1 cellular context compared by ENCODE assay signal in genomic region chr17:81912441-81913309, GRCh38.
TF ChIP-seq lines count a peak whose summit lies in the region.

No MANE protein-coding gene starts in this region.

TF ChIP-seq in HEK293T, 16 proteins besides CTCF, POLR2A, EP300 and RAD21 (continued from another document):
- TF ChIP-seq PKNOX1 (IDR thresholded peaks at IDR 0.05) (no peak), ELF4 (IDR thresholded peaks at IDR 0.05) (no peak), LEF1 (IDR thresholded peaks at IDR 0.05; ENCODE audit: borderline replicate concordance) (no peak), HDGF (IDR thresholded peaks at IDR 0.05; ENCODE audit: borderline replicate concordance) (no peak), FOXA1 (IDR thresholded peaks at IDR 0.05) (no peak), SP1 (IDR thresholded peaks at IDR 0.05) (no peak), SUZ12 (IDR thresholded peaks at IDR 0.05) (no peak), L3MBTL2 (conservative IDR thresholded peaks at IDR 0.05) (no peak), ARNT (IDR thresholded peaks at IDR 0.05) (no peak), NFRKB (IDR thresholded peaks at IDR 0.05) (no peak), BHLHE40 (IDR thresholded peaks at IDR 0.05; ENCODE audit: borderline replicate concordance) (no peak), FOXK2 (IDR thresholded peaks at IDR 0.05) (no peak), FOXM1 (IDR thresholded peaks at IDR 0.05; ENCODE audit: borderline replicate concordance) (no peak), TARDBP (IDR thresholded peaks at IDR 0.05) (no peak), CTBP1 (IDR thresholded peaks at IDR 0.05; ENCODE audit: borderline replicate concordance) (no peak)
